In genomic region chr2:157627594-157628281, GRCh38 we compare ENCODE assay signal across 8 cellular contexts. TPM values are rescaled to one million over a fixed set of nuclear protein-coding genes. Genes with fewer than 3 reads are reported as not detected.
DNase-seq lines count a peak whose midpoint lies in the region; ATAC-seq and TF ChIP-seq lines count a peak whose summit lies in the region.

No MANE protein-coding gene starts in this region.

- intact Hi-C loops in prostate gland (cut with DNase I) = no loop called here
- intact Hi-C loops in adrenal gland (cut with DNase I) = no loop called here

- H3K36me3 ChIP-seq in prostate gland = no peaks in the 10 kb centered on the region
- H3K36me3 ChIP-seq in adrenal gland (replicated peaks in 1 of 2) = no peaks in the 10 kb centered on the region

- peak overlapping the region; percentile 83 for H3K4me3 Mint-ChIP-seq in activated T-cell treated with anti-CD3 and anti-CD28 coated beads, Interleukin-2, amount 50 U/mL, for 4 hours

- no peaks in the 10 kb centered on the region for H3K27me3 ChIP-seq in prostate gland (replicated peaks; ENCODE audit: insufficient read depth)
- H3K27me3 ChIP-seq in adrenal gland = no peaks in the 10 kb centered on the region

- H3K27ac ChIP-seq in prostate gland = no peak overlapping the region
- H3K27ac ChIP-seq in adrenal gland = peak overlapping the region in 1 of 5 donors; percentile 69

- 4% methylated on average over 18 of the region's 18 CpGs for WGBS in prostate gland
- 7 to 11% (median 10%) methylated on average over 18 of the region's 18 CpGs for WGBS in adrenal gland, 4 donors

- peak; percentile 10 for ATAC-seq in GM18868 (IDR thresholded peaks at IDR 0.05; ENCODE audit: unreplicated experiment)
- peak; percentile 60 to 65 for ATAC-seq in activated T-cell treated with anti-CD3 and anti-CD28 coated beads, Interleukin-2, amount 50 U/mL, for 4 hours

- no peaks in the 10 kb centered on the region for H3K36me3 Mint-ChIP-seq in activated T-cell treated with anti-CD3 and anti-CD28 coated beads, Interleukin-2, amount 50 U/mL, for 4 hours (ENCODE audit: insufficient read depth)

- H3K27me3 Mint-ChIP-seq in activated T-cell treated with anti-CD3 and anti-CD28 coated beads, Interleukin-2, amount 50 U/mL, for 4 hours (ENCODE audit: low read depth) = no peaks in the 10 kb centered on the region

- no peaks in the 10 kb centered on the region for H3K9me3 ChIP-seq in prostate gland
- H3K9me3 ChIP-seq in adrenal gland (replicated peaks in 1 of 3) = no peaks in the 10 kb centered on the region

- in situ Hi-C loops in KBM-7 (cut with MboI; ENCODE audit: low pct_unique_long_range_greater_than_20kb, low sequenced_read_pairs) = no loop called here

- TF ChIP-seq POLR2A in prostate gland (IDR thresholded peaks at IDR 0.05) (no peak), adrenal gland (IDR thresholded peaks at IDR 0.05) (no peak)

- H3K9me3 Mint-ChIP-seq in activated T-cell treated with anti-CD3 and anti-CD28 coated beads, Interleukin-2, amount 50 U/mL, for 4 hours = peaks cover 7% of the 10 kb centered on the region

- DNase-seq in KBM-7 = peak; percentile 16
- DNase-seq in activated T-cell treated with anti-CD3 and anti-CD28 coated beads, Interleukin-2, amount 50 U/mL, for 4 hours = peak; percentile 36
- peak in 1 of 2 donors; percentile 28 for DNase-seq in foreskin fibroblast
- DNase-seq in prostate gland (ENCODE audit: low spot score) = no peak
- no peak for DNase-seq in adrenal gland
- no peak for DNase-seq in NCI-H2081 treated with DMSO at 0.1 percent for 48 hours (lab: John Stamatoyannopoulos, UW)
- no peak for DNase-seq in epidermal melanocyte (ENCODE audit: insufficient read length, low spot score)

- H3K4me1 Mint-ChIP-seq in activated T-cell treated with anti-CD3 and anti-CD28 coated beads, Interleukin-2, amount 50 U/mL, for 4 hours (ENCODE audit: low read depth) = peaks cover 35% of the 10 kb centered on the region

- H3K4me1 ChIP-seq in prostate gland (replicated peaks) = no peaks in the 10 kb centered on the region
- H3K4me1 ChIP-seq in adrenal gland (replicated peaks in 1 of 2) = peaks cover 5 to 11% of the 10 kb centered on the region in 2 donors

- H3K4me3 ChIP-seq in foreskin fibroblast (ENCODE audit: low read depth in 1 of 2, low read length in 2 of 2) (peak overlapping the region; percentile 59 to 64), prostate gland (peak overlapping the region; percentile 40 to 49), adrenal gland (peak overlapping the region in 1 of 4 donors; percentile 80)

- TF ChIP-seq CTCF in foreskin fibroblast (IDR thresholded peaks at IDR 0.05; ENCODE audit: low read depth, low read length) = no peak
- no peak for TF ChIP-seq CTCF in prostate gland (IDR thresholded peaks at IDR 0.05)
- no peak for TF ChIP-seq CTCF in adrenal gland (IDR thresholded peaks at IDR 0.05)

RNA-seq across cellular contexts. Expression of gene ACVR1C, which starts 0.9 kb away (rescaled TPM):
- under 1 TPM; 0.47 to 0.73 (median 0.49) TPM for total RNA-seq in activated T-cell treated with anti-CD3 and anti-CD28 coated beads, Interleukin-2, amount 50 U/mL, for 4 hours
- total RNA-seq in prostate gland (1 to 10 TPM in 1 of 2 donors, under 1 TPM in 1; 0.09 to 2.0 TPM), adrenal gland (1 to 10 TPM in 4 of 8 donors, under 1 TPM in 2, not detected in 2; 0.18 to 3.8 (median 1.3) TPM)
- 1 to 10 TPM in 1 of 3 donors, under 1 TPM in 2; 0.72 to 4.8 (median 0.98) TPM for polyA plus RNA-seq in adrenal gland

Comparison
In these comparisons a context has a peak if more than half of its experiments do, and no peak if none do; other contexts are left out.
1. DNase-seq: peak in KBM-7 (single experiment) and activated T-cell treated with anti-CD3 and anti-CD28 coated beads, Interleukin-2, amount 50 U/mL, for 4 hours (single experiment); none in prostate gland (single experiment), adrenal gland (0 of 7), NCI-H2081 treated with DMSO at 0.1 percent for 48 hours (single experiment) and epidermal melanocyte (single experiment).